ENCODE assay signal across 10 cellular contexts in genomic region chr1:42176902-42177519, GRCh38. TPM values are rescaled to one million over a fixed set of nuclear protein-coding genes. Genes with fewer than 3 reads are reported as not detected.
DNase-seq lines count a peak whose midpoint lies in the region; ATAC-seq and TF ChIP-seq lines count a peak whose summit lies in the region.
"Had no signal": no experiment of that assay in that cellular context is flagged by ENCODE, and none has a peak within 500 bp of the region (broad histone marks: within the 10 kb centered on the region; RNA-seq: fewer than 3 reads in every experiment).

No MANE protein-coding gene starts in this region.

- intact Hi-C loops in activated T-helper 2 cell treated with anti-CD3 and anti-CD28 coated beads, Interferon-gamma antibody, Interleukin-2, Interleukin-4, amounts not matched to agents 10 μg/mL and 5 μg/mL and 100 μg/mL, durations not matched to agents 14 hours and 24 hours and 36 hours (cut with micrococcal nuclease), result loop anchor here (5.0 kb wide), 1 partner anchor 155 kb away; no protein-coding TSS in a partner anchor

- H3K27me3 Mint-ChIP-seq in memory B cell, result no peaks in the 10 kb centered on the region
- H3K27me3 Mint-ChIP-seq in activated T-helper 2 cell treated with anti-CD3 and anti-CD28 coated beads, Interferon-gamma antibody, Interleukin-2, Interleukin-4, amounts not matched to agents 10 μg/mL and 5 μg/mL and 100 μg/mL, durations not matched to agents 14 hours and 24 hours and 36 hours (ENCODE audit: low read depth), result no peaks in the 10 kb centered on the region

- H3K9me3 Mint-ChIP-seq in memory B cell, result no peaks in the 10 kb centered on the region
- H3K9me3 Mint-ChIP-seq in activated T-helper 2 cell treated with anti-CD3 and anti-CD28 coated beads, Interferon-gamma antibody, Interleukin-2, Interleukin-4, amounts not matched to agents 10 μg/mL and 5 μg/mL and 100 μg/mL, durations not matched to agents 14 hours and 24 hours and 36 hours, result no peaks in the 10 kb centered on the region
- H3K9me3 Mint-ChIP-seq: T-helper 1 cell treated with Interleukin-12 subunit alpha and Interleukin-12 subunit beta and Interleukin-4 antibody, amounts not matched to agents 30 μg/mL and 1 μg/mL, for 36 hours had no signal

- no peak overlapping the region for H3K4me3 Mint-ChIP-seq in memory B cell
- H3K4me3 Mint-ChIP-seq in activated T-helper 2 cell treated with anti-CD3 and anti-CD28 coated beads, Interferon-gamma antibody, Interleukin-2, Interleukin-4, amounts not matched to agents 10 μg/mL and 5 μg/mL and 100 μg/mL, durations not matched to agents 14 hours and 24 hours and 36 hours (ENCODE audit: low read depth), result no peak overlapping the region
- H3K4me3 Mint-ChIP-seq: T-helper 1 cell treated with Interleukin-12 subunit alpha and Interleukin-12 subunit beta and Interleukin-4 antibody, amounts not matched to agents 30 μg/mL and 1 μg/mL, for 36 hours had no signal

- H3K27ac Mint-ChIP-seq in memory B cell, result no peak overlapping the region
- H3K27ac Mint-ChIP-seq in activated T-helper 2 cell treated with anti-CD3 and anti-CD28 coated beads, Interferon-gamma antibody, Interleukin-2, Interleukin-4, amounts not matched to agents 10 μg/mL and 5 μg/mL and 100 μg/mL, durations not matched to agents 14 hours and 24 hours and 36 hours, result no peak overlapping the region
- H3K27ac Mint-ChIP-seq: T-helper 1 cell treated with Interleukin-12 subunit alpha and Interleukin-12 subunit beta and Interleukin-4 antibody, amounts not matched to agents 30 μg/mL and 1 μg/mL, for 36 hours had no signal

- peak; percentile 60 for ATAC-seq in memory B cell (ENCODE audit: low read depth)
- ATAC-seq in GM21529 (IDR thresholded peaks at IDR 0.05; ENCODE audit: unreplicated experiment), result no peak

- TF ChIP-seq CTCF in GM20000 (IDR thresholded peaks at IDR 0.05; ENCODE audit: extremely low read depth, missing control alignments), result peak; percentile 45

- H3K36me3 Mint-ChIP-seq in memory B cell, result peaks cover 10% of the 10 kb centered on the region
- peaks cover 17% of the 10 kb centered on the region for H3K36me3 Mint-ChIP-seq in activated T-helper 2 cell treated with anti-CD3 and anti-CD28 coated beads, Interferon-gamma antibody, Interleukin-2, Interleukin-4, amounts not matched to agents 10 μg/mL and 5 μg/mL and 100 μg/mL, durations not matched to agents 14 hours and 24 hours and 36 hours (ENCODE audit: low read depth)

- peak; percentile 53 for DNase-seq in COR-L47 (lab: John Stamatoyannopoulos, UW)
- peak; percentile 74 for DNase-seq in GM20000 (ENCODE audit: low spot score)
- DNase-seq in NCI-H82 treated with DMSO at 0.1 percent for 48 hours (lab: John Stamatoyannopoulos, UW; ENCODE audit: unreplicated experiment), result peak; percentile 48
- DNase-seq in cerebellar cortex (ENCODE audit: low spot score), result peak; percentile 76
- peak in 1 of 2 donors; percentile 19 for DNase-seq in memory B cell (ENCODE audit: low spot score in 2 of 2)
- DNase-seq in activated T-helper 2 cell treated with anti-CD3 and anti-CD28 coated beads, Interferon-gamma antibody, Interleukin-2, Interleukin-4, amounts not matched to agents 10 μg/mL and 5 μg/mL and 100 μg/mL, durations not matched to agents 14 hours and 24 hours and 36 hours (ENCODE audit: low spot score), result no peak
- no peak for DNase-seq in activated CD4-positive, CD25-positive, alpha-beta regulatory T cell treated with anti-CD3 and anti-CD28 coated beads, Interleukin-2, amount 50 U/mL, for 72 hours

- no peaks in the 10 kb centered on the region for H3K4me1 Mint-ChIP-seq in memory B cell
- no peaks in the 10 kb centered on the region for H3K4me1 Mint-ChIP-seq in activated T-helper 2 cell treated with anti-CD3 and anti-CD28 coated beads, Interferon-gamma antibody, Interleukin-2, Interleukin-4, amounts not matched to agents 10 μg/mL and 5 μg/mL and 100 μg/mL, durations not matched to agents 14 hours and 24 hours and 36 hours (ENCODE audit: low read depth)

RNA-seq across cellular contexts. Expression of gene GUCA2A, which starts 12.5 kb away (rescaled TPM):
- not detected in 2 replicates for total RNA-seq in activated T-helper 2 cell treated with anti-CD3 and anti-CD28 coated beads, Interferon-gamma antibody, Interleukin-2, Interleukin-4, amounts not matched to agents 10 μg/mL and 5 μg/mL and 100 μg/mL, durations not matched to agents 14 hours and 24 hours and 36 hours
- total RNA-seq: pulmonary artery endothelial cell had no signal

RNA-seq across cellular contexts. Expression of gene GUCA2B, which starts 23.8 kb away (rescaled TPM):
- total RNA-seq in activated T-helper 2 cell treated with anti-CD3 and anti-CD28 coated beads, Interferon-gamma antibody, Interleukin-2, Interleukin-4, amounts not matched to agents 10 μg/mL and 5 μg/mL and 100 μg/mL, durations not matched to agents 14 hours and 24 hours and 36 hours, result not detected in 2 replicates
- total RNA-seq: pulmonary artery endothelial cell had no signal

Comparison
In these comparisons a context has a peak if more than half of its experiments do, and no peak if none do; other contexts are left out.
1. DNase-seq: peak in COR-L47 (single experiment), GM20000 (single experiment), NCI-H82 treated with DMSO at 0.1 percent for 48 hours (single experiment) and cerebellar cortex (single experiment); none in activated T-helper 2 cell treated with anti-CD3 and anti-CD28 coated beads, Interferon-gamma antibody, Interleukin-2, Interleukin-4, amounts not matched to agents 10 μg/mL and 5 μg/mL and 100 μg/mL, durations not matched to agents 14 hours and 24 hours and 36 hours (single experiment) and activated CD4-positive, CD25-positive, alpha-beta regulatory T cell treated with anti-CD3 and anti-CD28 coated beads, Interleukin-2, amount 50 U/mL, for 72 hours (single experiment).